In genomic region chr9:86413966-86414880, GRCh38 we compare ENCODE assay signal across 8 cellular contexts.
DNase-seq lines count a peak whose midpoint lies in the region; ATAC-seq, FAIRE-seq and TF ChIP-seq lines count a peak whose summit lies in the region.

No MANE protein-coding gene starts in this region.

- H3K27me3 Mint-ChIP-seq in activated CD8-positive, alpha-beta memory T cell treated with anti-CD3 and anti-CD28 coated beads, Interleukin-2, amount 10 ng/mL, durations not matched to agents 7 days and 5 days = peaks cover 7% of the 10 kb centered on the region

- no peaks in the 10 kb centered on the region for H3K4me1 Mint-ChIP-seq in activated CD8-positive, alpha-beta memory T cell treated with anti-CD3 and anti-CD28 coated beads, Interleukin-2, amount 10 ng/mL, durations not matched to agents 7 days and 5 days

- H3K9me3 Mint-ChIP-seq in activated CD8-positive, alpha-beta memory T cell treated with anti-CD3 and anti-CD28 coated beads, Interleukin-2, amount 10 ng/mL, durations not matched to agents 7 days and 5 days (ENCODE audit: low read depth) = no peaks in the 10 kb centered on the region

- peak; percentile 64 for FAIRE-seq in GM19239 (lab: Jason Lieb, UNC)
- FAIRE-seq in RCC 7860 (lab: Jason Lieb, UNC) = peak; percentile 74

- no peak for ATAC-seq in GM21786 (IDR thresholded peaks at IDR 0.05; ENCODE audit: unreplicated experiment)
- ATAC-seq in activated CD8-positive, alpha-beta memory T cell treated with anti-CD3 and anti-CD28 coated beads, Interleukin-2, amount 10 ng/mL, durations not matched to agents 7 days and 5 days = no peak

- CTCF ChIA-PET in activated CD8-positive, alpha-beta memory T cell treated with anti-CD3 and anti-CD28 coated beads, Interleukin-2, amount 10 ng/mL, durations not matched to agents 7 days and 5 days (lab: Charles Lee) = interaction anchor here (0.7 to 2.2 kb wide), 9 partner anchors 9 to 918 kb away, joined by 3 to 8 read pairs (median 3); no protein-coding TSS in a partner anchor

- H3K4me3 ChIP-seq in fibroblast of pulmonary artery (replicated peaks; ENCODE audit: low read depth, low read length) = no peak overlapping the region

- H3K36me3 Mint-ChIP-seq in activated CD8-positive, alpha-beta memory T cell treated with anti-CD3 and anti-CD28 coated beads, Interleukin-2, amount 10 ng/mL, durations not matched to agents 7 days and 5 days = no peaks in the 10 kb centered on the region

- no peak overlapping the region for H3K4me3 Mint-ChIP-seq in activated CD8-positive, alpha-beta memory T cell treated with anti-CD3 and anti-CD28 coated beads, Interleukin-2, amount 10 ng/mL, durations not matched to agents 7 days and 5 days

- TF ChIP-seq CTCF in fibroblast of pulmonary artery (IDR thresholded peaks at IDR 0.05; ENCODE audit: low read length, missing control alignments) = peak; percentile 60

- no peak overlapping the region for H3K27ac Mint-ChIP-seq in activated CD8-positive, alpha-beta memory T cell treated with anti-CD3 and anti-CD28 coated beads, Interleukin-2, amount 10 ng/mL, durations not matched to agents 7 days and 5 days

- DNase-seq in AG20443 (ENCODE audit: low spot score) = peak; percentile 45
- DNase-seq in GM19239 (ENCODE audit: insufficient read length, low spot score) = no peak
- peak; percentile 38 for DNase-seq in RCC 7860 (ENCODE audit: low spot score)
- DNase-seq in fibroblast of pulmonary artery (ENCODE audit: low read depth) = peak; percentile 67
- peak; percentile 55 for DNase-seq in renal cortical epithelial cell (ENCODE audit: low read depth)
- no peak for DNase-seq in stimulated activated CD4-positive, alpha-beta T cell treated with anti-CD3 and anti-CD28 coated beads, Interleukin-15, amount 100 ng/mL, for 24 hours
- no peak for DNase-seq in activated CD8-positive, alpha-beta memory T cell treated with anti-CD3 and anti-CD28 coated beads, Interleukin-2, amount 10 ng/mL, durations not matched to agents 7 days and 5 days

Comparison
In these comparisons a context has a peak if more than half of its experiments do, and no peak if none do; other contexts are left out.
1. DNase-seq: peak in AG20443 (single experiment), RCC 7860 (single experiment), fibroblast of pulmonary artery (single experiment) and renal cortical epithelial cell (single experiment); none in GM19239 (single experiment), stimulated activated CD4-positive, alpha-beta T cell treated with anti-CD3 and anti-CD28 coated beads, Interleukin-15, amount 100 ng/mL, for 24 hours (single experiment) and activated CD8-positive, alpha-beta memory T cell treated with anti-CD3 and anti-CD28 coated beads, Interleukin-2, amount 10 ng/mL, durations not matched to agents 7 days and 5 days (single experiment).